In the genomic region with DNA sequence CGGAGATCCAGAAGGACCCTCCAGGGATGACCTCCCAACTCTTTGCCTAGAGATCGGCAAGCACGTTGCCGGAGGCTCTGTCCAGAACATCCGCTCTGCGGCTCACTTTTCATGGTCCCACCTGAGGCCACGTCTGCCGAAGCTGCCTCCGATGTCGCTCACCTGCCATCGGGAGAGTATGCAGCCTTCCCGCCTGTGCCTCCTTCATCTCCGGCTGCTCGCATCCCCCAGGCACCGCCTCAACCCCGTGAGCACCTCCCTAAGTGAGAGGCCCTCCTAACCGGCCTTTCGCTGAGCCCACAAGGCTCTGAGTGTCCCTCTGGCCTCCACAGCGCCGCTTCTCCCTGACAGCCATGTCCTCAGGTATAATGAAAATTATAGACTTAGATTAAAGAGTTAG, we compare ENCODE assay signal across 8 cellular contexts.
"Had no signal": no experiment of that assay in that cellular context is flagged by ENCODE, and none has a peak within 500 bp of the region (broad histone marks: within the 10 kb centered on the region; RNA-seq: fewer than 3 reads in every experiment).

No MANE protein-coding gene starts in this region.

- ATAC-seq: HCT116 had no signal

- H3K27ac ChIP-seq: GM23248 had no signal

- H3K27me3 Mint-ChIP-seq: IgD-negative memory B cell had no signal

- H3K27ac Mint-ChIP-seq: HFFc6, IgD-negative memory B cell had no signal

- DNase-seq: GM23248, GOT3, H7, HFFc6, KBM-7 had no signal

- H3K4me1 ChIP-seq: HAP-1 had no signal

- H3K4me1 Mint-ChIP-seq: IgD-negative memory B cell had no signal

- H3K4me3 Mint-ChIP-seq: HFFc6 had no signal

- H3K9me3 Mint-ChIP-seq: HFFc6 had no signal

- H3K4me3 ChIP-seq: GM23248, HAP-1 had no signal

- H3K36me3 Mint-ChIP-seq: IgD-negative memory B cell had no signal

- H3K9me3 ChIP-seq: HAP-1 had no signal

- H3K36me3 ChIP-seq: HAP-1 had no signal
